2 cellular contexts compared by ENCODE assay signal in genomic region chr1:230146709-230147108, GRCh38.
TF ChIP-seq lines count a peak whose summit lies in the region.

No MANE protein-coding gene starts in this region.

TF ChIP-seq in HepG2, 621 proteins besides CTCF, POLR2A, EP300 and RAD21 (continued from another document):
- TF ChIP-seq ZNF24 (IDR thresholded peaks at IDR 0.05): no peak
- TF ChIP-seq ONECUT2 (CRISPR knock-in tag; IDR thresholded peaks at IDR 0.05): no peak
- TF ChIP-seq ZBTB33 (CRISPR knock-in tag; IDR thresholded peaks at IDR 0.05): peak; percentile 63
- TF ChIP-seq TBX2 (CRISPR knock-in tag; IDR thresholded peaks at IDR 0.05; ENCODE audit: borderline replicate concordance): no peak

TF ChIP-seq in K562, 482 proteins besides CTCF, POLR2A, EP300 and RAD21:
- TF ChIP-seq ZBTB33 (CRISPR knock-in tag; IDR thresholded peaks at IDR 0.05): peak; percentile 84
- TF ChIP-seq CHD1 (IDR thresholded peaks at IDR 0.05; ENCODE audit: low read length): peak; percentile 10
- peak; percentile 2 for TF ChIP-seq RBBP5 (IDR thresholded peaks at IDR 0.05; ENCODE audit: borderline replicate concordance, insufficient read depth, low read length, poor library complexity, severe bottlenecking)
- no peak for TF ChIP-seq RBM15 (IDR thresholded peaks at IDR 0.05; ENCODE audit: insufficient read depth, low read length)
TF ChIP-seq in K562: peak in this region for 3.
